20 cellular contexts compared by ENCODE assay signal in the genomic region with DNA sequence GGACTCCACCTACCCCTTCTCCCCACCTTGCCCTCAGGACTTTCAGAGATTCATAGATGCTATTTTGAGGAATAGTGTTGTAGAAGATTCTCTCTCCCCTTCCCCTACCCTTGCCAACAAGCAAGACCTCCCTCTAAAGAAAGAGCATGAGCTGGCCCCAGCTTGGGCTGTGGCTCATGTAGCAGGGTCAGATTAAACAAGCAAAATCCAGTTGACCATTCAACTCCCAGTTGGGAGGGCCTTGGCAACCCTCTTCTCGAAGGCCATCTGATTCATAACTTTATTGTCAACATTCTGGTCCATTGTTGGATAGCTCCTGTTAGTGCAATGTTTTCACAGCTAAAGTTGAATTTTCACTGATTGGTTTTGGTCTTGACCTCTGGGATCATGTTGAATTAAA. TPM values are rescaled to one million over a fixed set of nuclear protein-coding genes. Genes with fewer than 3 reads are reported as not detected.
A peak's percentile ranks its signal among the peaks of the same experiment; 100 is the strongest.
DNase-seq lines count a peak whose midpoint lies in the region; ATAC-seq and TF ChIP-seq lines count a peak whose summit lies in the region.
"Had no signal": no experiment of that assay in that cellular context is flagged by ENCODE, and none has a peak within 500 bp of the region (broad histone marks: within the 10 kb centered on the region; RNA-seq: fewer than 3 reads in every experiment).

No MANE protein-coding gene starts in this region.

- no peak for TF ChIP-seq CTCF in osteoblast (IDR thresholded peaks at IDR 0.05; ENCODE audit: extremely low read depth, low read depth, low read length)

- H3K36me3 Mint-ChIP-seq in activated CD4-positive, alpha-beta T cell treated with anti-CD3 and anti-CD28 coated beads, Interleukin-2, amount 10 ng/mL, durations not matched to agents 24 days and 14 days (ENCODE audit: low read depth), result no peaks in the 10 kb centered on the region
- H3K36me3 Mint-ChIP-seq: CD4-positive, CD25-positive, alpha-beta regulatory T cell; CD8-positive, alpha-beta T cell had no signal

- intact Hi-C loops in activated CD4-positive, alpha-beta T cell treated with anti-CD3 and anti-CD28 coated beads, Interleukin-2, amount 10 ng/mL, durations not matched to agents 24 days and 14 days (cut with micrococcal nuclease), result no loop called here

- H4K20me1 ChIP-seq in osteoblast (ENCODE audit: insufficient read depth, low read length), result no peaks in the 10 kb centered on the region
- H4K20me1 ChIP-seq: BLaER1 had no signal

- H3K4me1 Mint-ChIP-seq in activated CD4-positive, alpha-beta T cell treated with anti-CD3 and anti-CD28 coated beads, Interleukin-2, amount 10 ng/mL, durations not matched to agents 24 days and 14 days, result peaks cover 2% of the 10 kb centered on the region
- H3K4me1 Mint-ChIP-seq: CD4-positive, CD25-positive, alpha-beta regulatory T cell had no signal

- no peaks in the 10 kb centered on the region for H3K9me3 ChIP-seq in osteoblast (ENCODE audit: low read depth, low read length)
- H3K9me3 ChIP-seq: BLaER1, Caco-2 had no signal

- H3K36me3 ChIP-seq in osteoblast (ENCODE audit: insufficient read depth, low read length), result no peaks in the 10 kb centered on the region
- H3K36me3 ChIP-seq: BLaER1 had no signal

- no peak overlapping the region for H2AFZ ChIP-seq in osteoblast (ENCODE audit: low read length)
- H2AFZ ChIP-seq: GM23248 had no signal

- H3K4me3 ChIP-seq in osteoblast (ENCODE audit: insufficient read depth, low read length), result no peak overlapping the region
- H3K4me3 ChIP-seq: BLaER1, GM23248 had no signal

- H3K27me3 Mint-ChIP-seq in activated CD4-positive, alpha-beta T cell treated with anti-CD3 and anti-CD28 coated beads, Interleukin-2, amount 10 ng/mL, durations not matched to agents 24 days and 14 days, result peaks cover 22% of the 10 kb centered on the region

- H3K27me3 ChIP-seq in osteoblast (ENCODE audit: insufficient read depth, low read length), result no peaks in the 10 kb centered on the region
- H3K27me3 ChIP-seq: BLaER1 had no signal

- H3K4me2 ChIP-seq in osteoblast (ENCODE audit: insufficient read depth, low read length), result no peak overlapping the region
- H3K4me2 ChIP-seq: BLaER1 had no signal

- peak; percentile 47 for DNase-seq in activated CD4-positive, alpha-beta T cell treated with anti-CD3 and anti-CD28 coated beads, Interleukin-2, amount 10 ng/mL, durations not matched to agents 24 days and 14 days
- no peak for DNase-seq in activated CD4-positive, alpha-beta T cell treated with anti-CD3 and anti-CD28 coated beads for 4 hours
- DNase-seq in fibroblast of peridontal ligament (ENCODE audit: extremely low read depth) (peak; percentile 60), osteoblast (ENCODE audit: insufficient read length, low spot score, missing footprints) (peak; percentile 56), activated gamma-delta T cell treated with Interleukin-2 at 50 U/mL for 16 hours (no peak), NCI-H187 (lab: John Stamatoyannopoulos, UW) (no peak)
- no peak for DNase-seq in stimulated activated CD4-positive, alpha-beta T cell treated with anti-CD3 and anti-CD28 coated beads, Interleukin-4, amount 100 ng/mL, for 1 hour
- DNase-seq: Caco-2; CD4-positive, CD25-positive, alpha-beta regulatory T cell; CD8-positive, alpha-beta T cell; DMS153; DND-41; GM23248; H7; HCEC 1CT had no signal

- H3K27ac Mint-ChIP-seq in activated CD4-positive, alpha-beta T cell treated with anti-CD3 and anti-CD28 coated beads, Interleukin-2, amount 10 ng/mL, durations not matched to agents 24 days and 14 days, result no peak overlapping the region
- H3K27ac Mint-ChIP-seq: B cell; CD4-positive, CD25-positive, alpha-beta regulatory T cell; CD8-positive, alpha-beta T cell had no signal

- no peak overlapping the region for H3K27ac ChIP-seq in osteoblast (ENCODE audit: low read depth, low read length)
- H3K27ac ChIP-seq: 22Rv1, BLaER1, C4-2B, GM23248 had no signal

- no peak for ATAC-seq in GM21619 (IDR thresholded peaks at IDR 0.05; ENCODE audit: unreplicated experiment)
- ATAC-seq: CD8-positive, alpha-beta T cell had no signal

- no peaks in the 10 kb centered on the region for H3K4me1 ChIP-seq in osteoblast (ENCODE audit: insufficient read depth, low read length)

- no peak overlapping the region for H3K4me3 Mint-ChIP-seq in activated CD4-positive, alpha-beta T cell treated with anti-CD3 and anti-CD28 coated beads, Interleukin-2, amount 10 ng/mL, durations not matched to agents 24 days and 14 days
- H3K4me3 Mint-ChIP-seq: B cell; CD4-positive, CD25-positive, alpha-beta regulatory T cell; CD8-positive, alpha-beta T cell had no signal

- no peaks in the 10 kb centered on the region for H3K79me2 ChIP-seq in osteoblast (ENCODE audit: insufficient read depth, low read length)

- H3K9me3 Mint-ChIP-seq in activated CD4-positive, alpha-beta T cell treated with anti-CD3 and anti-CD28 coated beads, Interleukin-2, amount 10 ng/mL, durations not matched to agents 24 days and 14 days, result no peaks in the 10 kb centered on the region
- H3K9me3 Mint-ChIP-seq: CD4-positive, CD25-positive, alpha-beta regulatory T cell; CD8-positive, alpha-beta T cell had no signal

RNA-seq across cellular contexts. Expression of a gene that starts 41.1 kb away (rescaled TPM):
- total RNA-seq in activated CD4-positive, alpha-beta T cell treated with anti-CD3 and anti-CD28 coated beads, Interleukin-2, amount 10 ng/mL, durations not matched to agents 24 days and 14 days, result 0.52 and 0.77 TPM in 2 replicates
- 8.3 and 11.2 TPM in 2 replicates for total RNA-seq in osteoblast
- total RNA-seq: B cell; Caco-2; CD4-positive, CD25-positive, alpha-beta regulatory T cell; CD8-positive, alpha-beta T cell had no signal

Comparison
In these comparisons a context has a peak if more than half of its experiments do, and no peak if none do; other contexts are left out.
1. DNase-seq: peak in activated CD4-positive, alpha-beta T cell treated with anti-CD3 and anti-CD28 coated beads, Interleukin-2, amount 10 ng/mL, durations not matched to agents 24 days and 14 days (single experiment), fibroblast of peridontal ligament (single experiment) and osteoblast (single experiment); none in activated CD4-positive, alpha-beta T cell treated with anti-CD3 and anti-CD28 coated beads for 4 hours (0 of 2), stimulated activated CD4-positive, alpha-beta T cell treated with anti-CD3 and anti-CD28 coated beads, Interleukin-4, amount 100 ng/mL, for 1 hour (single experiment), activated gamma-delta T cell treated with Interleukin-2 at 50 U/mL for 16 hours (single experiment) and NCI-H187 (0 of 2).